ENCODE assay signal across 10 cellular contexts in genomic region chr15:52427804-52428203, GRCh38.
DNase-seq lines count a peak whose midpoint lies in the region; ATAC-seq and TF ChIP-seq lines count a peak whose summit lies in the region.
"Had no signal": no experiment of that assay in that cellular context is flagged by ENCODE, and none has a peak within 500 bp of the region (broad histone marks: within the 10 kb centered on the region; RNA-seq: fewer than 3 reads in every experiment).

No MANE protein-coding gene starts in this region.

- no peak for TF ChIP-seq CTCF in heart left ventricle (IDR thresholded peaks at IDR 0.05)

- intact Hi-C loops in heart left ventricle (cut with DNase I), result no loop called here

- no peaks in the 10 kb centered on the region for H3K9me3 Mint-ChIP-seq in activated naive CD4-positive, alpha-beta T cell treated with anti-CD3 and anti-CD28 coated beads, Interleukin-2, amount 50 U/mL, for 72 hours

- ATAC-seq in activated naive CD4-positive, alpha-beta T cell treated with anti-CD3 and anti-CD28 coated beads, Interleukin-2, amount 50 U/mL, for 72 hours, result peak; percentile 71 to 81
- ATAC-seq in heart left ventricle, result peak; percentile 57 to 84 (median 74)
- no peak for ATAC-seq in HG02759 (IDR thresholded peaks at IDR 0.05; ENCODE audit: unreplicated experiment)
- no peak for ATAC-seq in GM21528 (IDR thresholded peaks at IDR 0.05; ENCODE audit: low FRiP score, unreplicated experiment)
- ATAC-seq in GM18909 (IDR thresholded peaks at IDR 0.05; ENCODE audit: poor library complexity, unreplicated experiment), result no peak

- DNase-seq in activated naive CD4-positive, alpha-beta T cell treated with anti-CD3 and anti-CD28 coated beads, Interleukin-2, amount 50 U/mL, for 72 hours (ENCODE audit: low spot score in 2 of 2), result no peak
- no peak for DNase-seq in activated naive CD4-positive, alpha-beta T cell (lab: John Stamatoyannopoulos, UW)
- DNase-seq in RPMI7951 (ENCODE audit: low read depth) (peak; percentile 88), heart left ventricle (peak in 1 of 5 donors; percentile 42), stromal cell of bone marrow (ENCODE audit: low read depth) (peak; percentile 75)
- DNase-seq: DMS153, NCI-H1694 had no signal

- no peak overlapping the region for H3K27ac Mint-ChIP-seq in activated naive CD4-positive, alpha-beta T cell treated with anti-CD3 and anti-CD28 coated beads, Interleukin-2, amount 50 U/mL, for 72 hours

- no peaks in the 10 kb centered on the region for H3K27me3 ChIP-seq in heart left ventricle

- peak overlapping the region in 8 of 12 donors; percentile 2 to 36 (median 22) for H3K27ac ChIP-seq in heart left ventricle

- no peaks in the 10 kb centered on the region for H3K9me3 ChIP-seq in heart left ventricle

- 8 to 18% (median 15%) methylated on average over 3 of the region's 3 CpGs for WGBS in heart left ventricle, 4 donors

- H3K36me3 Mint-ChIP-seq in activated naive CD4-positive, alpha-beta T cell treated with anti-CD3 and anti-CD28 coated beads, Interleukin-2, amount 50 U/mL, for 72 hours, result no peaks in the 10 kb centered on the region

- TF ChIP-seq POLR2A in heart left ventricle (IDR thresholded peaks at IDR 0.05), result no peak

- H3K4me3 ChIP-seq in heart left ventricle, result no peak overlapping the region

- peaks cover 0 to 16% (median 0%) of the 10 kb centered on the region in 9 donors for H3K36me3 ChIP-seq in heart left ventricle

- peaks cover 0 to 18% (median 2%) of the 10 kb centered on the region in 12 donors for H3K4me1 ChIP-seq in heart left ventricle

Comparison
In these comparisons a context has a peak if more than half of its experiments do, and no peak if none do; other contexts are left out.
1. ATAC-seq: peak in activated naive CD4-positive, alpha-beta T cell treated with anti-CD3 and anti-CD28 coated beads, Interleukin-2, amount 50 U/mL, for 72 hours (2 of 2) and heart left ventricle (4 of 4); none in HG02759 (single experiment), GM21528 (single experiment) and GM18909 (single experiment).
2. DNase-seq: peak in RPMI7951 (single experiment) and stromal cell of bone marrow (single experiment); none in activated naive CD4-positive, alpha-beta T cell treated with anti-CD3 and anti-CD28 coated beads, Interleukin-2, amount 50 U/mL, for 72 hours (0 of 2) and activated naive CD4-positive, alpha-beta T cell (0 of 4).